Comparison of ENCODE assay signal across 9 cellular contexts in genomic region chr4:113758361-113758760, GRCh38.
DNase-seq lines count a peak whose midpoint lies in the region; ATAC-seq and TF ChIP-seq lines count a peak whose summit lies in the region.
"Had no signal": no experiment of that assay in that cellular context is flagged by ENCODE, and none has a peak within 500 bp of the region (broad histone marks: within the 10 kb centered on the region; RNA-seq: fewer than 3 reads in every experiment).

No MANE protein-coding gene starts in this region.

- ATAC-seq in SK-N-SH treated with all-trans-retinoic acid at 6 μM for 48 hours (no peak), HG03378 (IDR thresholded peaks at IDR 0.05; ENCODE audit: unreplicated experiment) (no peak)

- no peak overlapping the region for H3K27ac ChIP-seq in stomach smooth muscle (ENCODE audit: low read length)
- H3K27ac ChIP-seq: epithelial cell of prostate had no signal

- H3K9ac ChIP-seq in stomach smooth muscle (ENCODE audit: low read length in 2 of 2): no peak overlapping the region

- peak overlapping the region; percentile 94 for H3K4me3 Mint-ChIP-seq in activated naive CD4-positive, alpha-beta T cell treated with anti-CD3 and anti-CD28 coated beads, Interleukin-2, amount 50 U/mL, for 24 hours

- DNase-seq in activated naive CD4-positive, alpha-beta T cell (lab: John Stamatoyannopoulos, UW): no peak
- DNase-seq in foreskin fibroblast (peak; percentile 33 to 62), GM19240 (ENCODE audit: insufficient read length, low spot score) (no peak)
- no peak for DNase-seq in stimulated activated CD8-positive, alpha-beta memory T cell treated with anti-CD3 and anti-CD28 coated beads, Interleukin-4, amount 100 ng/mL, for 48 hours

- H3K4me1 Mint-ChIP-seq in activated naive CD4-positive, alpha-beta T cell treated with anti-CD3 and anti-CD28 coated beads, Interleukin-2, amount 50 U/mL, for 24 hours: peaks cover 57% of the 10 kb centered on the region

- H3K4me3 ChIP-seq in foreskin fibroblast (ENCODE audit: low read depth in 1 of 2, low read length in 2 of 2): peak overlapping the region; percentile 73 to 97
- peak overlapping the region; percentile 17 to 24 for H3K4me3 ChIP-seq in stomach smooth muscle (ENCODE audit: low read length in 2 of 2)

- H3K27me3 Mint-ChIP-seq in activated naive CD4-positive, alpha-beta T cell treated with anti-CD3 and anti-CD28 coated beads, Interleukin-2, amount 50 U/mL, for 24 hours: no peaks in the 10 kb centered on the region

- TF ChIP-seq CTCF in foreskin fibroblast (IDR thresholded peaks at IDR 0.05; ENCODE audit: low read depth, low read length): no peak

- no peaks in the 10 kb centered on the region for H3K4me1 ChIP-seq in stomach smooth muscle (ENCODE audit: control insufficient read depth, insufficient read depth, low read length)

- H3K36me3 ChIP-seq in stomach smooth muscle (ENCODE audit: control insufficient read depth in 2 of 2, insufficient read depth in 2 of 2, low read length in 2 of 2): no peaks in the 10 kb centered on the region

- no peaks in the 10 kb centered on the region for H3K27me3 ChIP-seq in stomach smooth muscle (ENCODE audit: control insufficient read depth in 1 of 2, insufficient read depth in 2 of 2, low read length in 2 of 2)

- no peaks in the 10 kb centered on the region for H3K9me3 ChIP-seq in stomach smooth muscle (ENCODE audit: control insufficient read depth in 2 of 2, low read length in 2 of 2)

- peak overlapping the region; percentile 98 for H3K27ac Mint-ChIP-seq in activated naive CD4-positive, alpha-beta T cell treated with anti-CD3 and anti-CD28 coated beads, Interleukin-2, amount 50 U/mL, for 24 hours

- H3K36me3 Mint-ChIP-seq in activated naive CD4-positive, alpha-beta T cell treated with anti-CD3 and anti-CD28 coated beads, Interleukin-2, amount 50 U/mL, for 24 hours: peaks cover 32% of the 10 kb centered on the region

- no peaks in the 10 kb centered on the region for H3K9me3 Mint-ChIP-seq in activated naive CD4-positive, alpha-beta T cell treated with anti-CD3 and anti-CD28 coated beads, Interleukin-2, amount 50 U/mL, for 24 hours

TF ChIP-seq in SK-N-SH treated with all-trans-retinoic acid at 6 μM for 48 hours, 23 proteins besides CTCF, POLR2A, EP300 and RAD21:
- TF ChIP-seq, protein P1, sequence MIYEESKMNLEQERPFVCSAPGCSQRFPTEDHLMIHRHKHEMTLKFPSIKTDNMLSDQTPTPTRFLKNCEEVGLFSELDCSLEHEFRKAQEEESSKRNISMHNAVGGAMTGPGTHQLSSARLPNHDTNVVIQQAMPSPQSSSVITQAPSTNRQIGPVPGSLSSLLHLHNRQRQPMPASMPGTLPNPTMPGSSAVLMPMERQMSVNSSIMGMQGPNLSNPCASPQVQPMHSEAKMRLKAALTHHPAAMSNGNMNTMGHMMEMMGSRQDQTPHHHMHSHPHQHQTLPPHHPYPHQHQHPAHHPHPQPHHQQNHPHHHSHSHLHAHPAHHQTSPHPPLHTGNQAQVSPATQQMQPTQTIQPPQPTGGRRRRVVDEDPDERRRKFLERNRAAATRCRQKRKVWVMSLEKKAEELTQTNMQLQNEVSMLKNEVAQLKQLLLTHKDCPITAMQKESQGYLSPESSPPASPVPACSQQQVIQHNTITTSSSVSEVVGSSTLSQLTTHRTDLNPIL (CRISPR knock-in tag; IDR thresholded peaks at IDR 0.05; ENCODE audit: low read depth): 0 out of 2 replicates have a peak, but pooled peaks have one; percentile 28
- peak; percentile 81 for TF ChIP-seq ISL1 (CRISPR knock-in tag; IDR thresholded peaks at IDR 0.05)
- TF ChIP-seq ZC3H10 (CRISPR knock-in tag; IDR thresholded peaks at IDR 0.05): no peak
- no peak for TF ChIP-seq ZFP3 (CRISPR knock-in tag; IDR thresholded peaks at IDR 0.05)
- no peak for TF ChIP-seq TCF4 (CRISPR knock-in tag; IDR thresholded peaks at IDR 0.05; ENCODE audit: borderline replicate concordance)
- TF ChIP-seq ZNF70 (CRISPR knock-in tag; IDR thresholded peaks at IDR 0.05): no peak
- no peak for TF ChIP-seq OSR1 (CRISPR knock-in tag; IDR thresholded peaks at IDR 0.05)

Comparison
In these comparisons a context has a peak if more than half of its experiments do, and no peak if none do; other contexts are left out.
1. DNase-seq: peak in foreskin fibroblast (2 of 2); none in activated naive CD4-positive, alpha-beta T cell (0 of 4), stimulated activated CD8-positive, alpha-beta memory T cell treated with anti-CD3 and anti-CD28 coated beads, Interleukin-4, amount 100 ng/mL, for 48 hours (single experiment) and GM19240 (single experiment).